1 cellular context compared by ENCODE assay signal in the genomic region with DNA sequence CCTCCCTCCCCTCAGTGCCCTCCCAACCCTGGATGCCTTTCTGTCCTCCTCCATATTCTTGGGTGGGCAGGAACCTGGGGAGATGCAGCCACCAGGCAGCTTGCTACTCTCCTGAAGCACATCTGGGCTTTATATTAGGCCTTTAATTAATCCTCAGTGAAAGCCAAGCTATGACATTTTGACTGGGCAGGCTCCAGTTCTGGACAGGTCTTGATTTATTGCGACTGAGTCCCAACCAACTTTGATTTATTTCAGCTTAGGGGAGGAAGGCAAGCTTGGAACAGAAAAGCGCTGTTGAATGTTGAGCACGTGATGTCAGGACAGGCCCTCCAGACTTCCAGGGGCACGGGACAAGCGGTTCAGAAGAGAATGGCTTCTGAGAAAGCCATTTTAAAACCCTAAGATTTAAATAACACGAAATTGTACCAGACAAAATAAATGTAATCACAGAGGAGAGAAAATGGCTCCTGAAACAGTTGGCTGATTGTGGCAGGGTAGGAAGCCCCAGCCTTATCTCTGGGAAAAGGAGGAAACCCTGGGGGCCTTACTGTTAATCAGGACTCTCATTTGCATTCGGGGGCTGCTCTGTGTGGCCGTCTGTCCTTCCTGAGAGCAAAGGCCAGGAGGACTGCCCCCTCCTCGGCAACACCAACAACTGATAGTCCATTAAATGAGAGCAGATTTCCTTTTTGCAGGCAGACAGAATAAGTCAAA.
TF ChIP-seq lines count a peak whose summit lies in the region.

No MANE protein-coding gene starts in this region.

TF ChIP-seq in WTC11, 78 proteins besides CTCF, POLR2A, EP300 and RAD21 (continued from another document):
- no peak for TF ChIP-seq GRHL2 (CRISPR knock-in tag; IDR thresholded peaks at IDR 0.05; ENCODE audit: insufficient replicate concordance, severe bottlenecking)
- TF ChIP-seq NR1H2 (CRISPR knock-in tag; IDR thresholded peaks at IDR 0.05) = no peak
- TF ChIP-seq, protein P1, sequence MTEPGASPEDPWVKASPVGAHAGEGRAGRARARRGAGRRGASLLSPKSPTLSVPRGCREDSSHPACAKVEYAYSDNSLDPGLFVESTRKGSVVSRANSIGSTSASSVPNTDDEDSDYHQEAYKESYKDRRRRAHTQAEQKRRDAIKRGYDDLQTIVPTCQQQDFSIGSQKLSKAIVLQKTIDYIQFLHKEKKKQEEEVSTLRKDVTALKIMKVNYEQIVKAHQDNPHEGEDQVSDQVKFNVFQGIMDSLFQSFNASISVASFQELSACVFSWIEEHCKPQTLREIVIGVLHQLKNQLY (CRISPR knock-in tag; IDR thresholded peaks at IDR 0.05) = no peak
- TF ChIP-seq, protein P2, sequence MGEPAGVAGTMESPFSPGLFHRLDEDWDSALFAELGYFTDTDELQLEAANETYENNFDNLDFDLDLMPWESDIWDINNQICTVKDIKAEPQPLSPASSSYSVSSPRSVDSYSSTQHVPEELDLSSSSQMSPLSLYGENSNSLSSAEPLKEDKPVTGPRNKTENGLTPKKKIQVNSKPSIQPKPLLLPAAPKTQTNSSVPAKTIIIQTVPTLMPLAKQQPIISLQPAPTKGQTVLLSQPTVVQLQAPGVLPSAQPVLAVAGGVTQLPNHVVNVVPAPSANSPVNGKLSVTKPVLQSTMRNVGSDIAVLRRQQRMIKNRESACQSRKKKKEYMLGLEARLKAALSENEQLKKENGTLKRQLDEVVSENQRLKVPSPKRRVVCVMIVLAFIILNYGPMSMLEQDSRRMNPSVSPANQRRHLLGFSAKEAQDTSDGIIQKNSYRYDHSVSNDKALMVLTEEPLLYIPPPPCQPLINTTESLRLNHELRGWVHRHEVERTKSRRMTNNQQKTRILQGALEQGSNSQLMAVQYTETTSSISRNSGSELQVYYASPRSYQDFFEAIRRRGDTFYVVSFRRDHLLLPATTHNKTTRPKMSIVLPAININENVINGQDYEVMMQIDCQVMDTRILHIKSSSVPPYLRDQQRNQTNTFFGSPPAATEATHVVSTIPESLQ (CRISPR knock-in tag; IDR thresholded peaks at IDR 0.05) = no peak
- TF ChIP-seq CREB1 (CRISPR knock-in tag; IDR thresholded peaks at IDR 0.05) = no peak
- TF ChIP-seq ZNF219 (CRISPR knock-in tag; IDR thresholded peaks at IDR 0.05; ENCODE audit: borderline replicate concordance) = no peak
